In the genomic region with DNA sequence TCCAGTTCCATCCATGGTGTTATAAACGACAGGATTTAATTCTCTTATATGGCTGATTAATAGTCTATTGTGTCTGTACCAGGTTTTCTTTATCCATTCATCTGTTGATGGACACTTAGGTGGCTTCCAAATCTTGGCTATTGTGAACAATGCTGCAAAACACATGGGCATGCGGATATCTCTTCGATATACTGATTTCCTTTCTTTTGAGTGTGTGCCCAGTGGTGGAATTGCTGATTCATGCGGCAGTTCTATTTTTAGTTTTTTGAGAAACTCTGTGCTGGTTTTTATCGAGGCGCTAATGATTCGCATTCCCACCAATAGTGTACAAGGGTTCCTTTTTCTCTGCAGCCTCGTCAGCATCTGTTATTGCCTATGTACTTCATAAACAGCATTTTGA, we compare ENCODE assay signal across 1 cellular context.
TF ChIP-seq lines count a peak whose summit lies in the region.

No MANE protein-coding gene starts in this region.

TF ChIP-seq in K562, 482 proteins besides CTCF, POLR2A, EP300 and RAD21 (continued from another document and continues in another):
- TF ChIP-seq, protein P1, sequence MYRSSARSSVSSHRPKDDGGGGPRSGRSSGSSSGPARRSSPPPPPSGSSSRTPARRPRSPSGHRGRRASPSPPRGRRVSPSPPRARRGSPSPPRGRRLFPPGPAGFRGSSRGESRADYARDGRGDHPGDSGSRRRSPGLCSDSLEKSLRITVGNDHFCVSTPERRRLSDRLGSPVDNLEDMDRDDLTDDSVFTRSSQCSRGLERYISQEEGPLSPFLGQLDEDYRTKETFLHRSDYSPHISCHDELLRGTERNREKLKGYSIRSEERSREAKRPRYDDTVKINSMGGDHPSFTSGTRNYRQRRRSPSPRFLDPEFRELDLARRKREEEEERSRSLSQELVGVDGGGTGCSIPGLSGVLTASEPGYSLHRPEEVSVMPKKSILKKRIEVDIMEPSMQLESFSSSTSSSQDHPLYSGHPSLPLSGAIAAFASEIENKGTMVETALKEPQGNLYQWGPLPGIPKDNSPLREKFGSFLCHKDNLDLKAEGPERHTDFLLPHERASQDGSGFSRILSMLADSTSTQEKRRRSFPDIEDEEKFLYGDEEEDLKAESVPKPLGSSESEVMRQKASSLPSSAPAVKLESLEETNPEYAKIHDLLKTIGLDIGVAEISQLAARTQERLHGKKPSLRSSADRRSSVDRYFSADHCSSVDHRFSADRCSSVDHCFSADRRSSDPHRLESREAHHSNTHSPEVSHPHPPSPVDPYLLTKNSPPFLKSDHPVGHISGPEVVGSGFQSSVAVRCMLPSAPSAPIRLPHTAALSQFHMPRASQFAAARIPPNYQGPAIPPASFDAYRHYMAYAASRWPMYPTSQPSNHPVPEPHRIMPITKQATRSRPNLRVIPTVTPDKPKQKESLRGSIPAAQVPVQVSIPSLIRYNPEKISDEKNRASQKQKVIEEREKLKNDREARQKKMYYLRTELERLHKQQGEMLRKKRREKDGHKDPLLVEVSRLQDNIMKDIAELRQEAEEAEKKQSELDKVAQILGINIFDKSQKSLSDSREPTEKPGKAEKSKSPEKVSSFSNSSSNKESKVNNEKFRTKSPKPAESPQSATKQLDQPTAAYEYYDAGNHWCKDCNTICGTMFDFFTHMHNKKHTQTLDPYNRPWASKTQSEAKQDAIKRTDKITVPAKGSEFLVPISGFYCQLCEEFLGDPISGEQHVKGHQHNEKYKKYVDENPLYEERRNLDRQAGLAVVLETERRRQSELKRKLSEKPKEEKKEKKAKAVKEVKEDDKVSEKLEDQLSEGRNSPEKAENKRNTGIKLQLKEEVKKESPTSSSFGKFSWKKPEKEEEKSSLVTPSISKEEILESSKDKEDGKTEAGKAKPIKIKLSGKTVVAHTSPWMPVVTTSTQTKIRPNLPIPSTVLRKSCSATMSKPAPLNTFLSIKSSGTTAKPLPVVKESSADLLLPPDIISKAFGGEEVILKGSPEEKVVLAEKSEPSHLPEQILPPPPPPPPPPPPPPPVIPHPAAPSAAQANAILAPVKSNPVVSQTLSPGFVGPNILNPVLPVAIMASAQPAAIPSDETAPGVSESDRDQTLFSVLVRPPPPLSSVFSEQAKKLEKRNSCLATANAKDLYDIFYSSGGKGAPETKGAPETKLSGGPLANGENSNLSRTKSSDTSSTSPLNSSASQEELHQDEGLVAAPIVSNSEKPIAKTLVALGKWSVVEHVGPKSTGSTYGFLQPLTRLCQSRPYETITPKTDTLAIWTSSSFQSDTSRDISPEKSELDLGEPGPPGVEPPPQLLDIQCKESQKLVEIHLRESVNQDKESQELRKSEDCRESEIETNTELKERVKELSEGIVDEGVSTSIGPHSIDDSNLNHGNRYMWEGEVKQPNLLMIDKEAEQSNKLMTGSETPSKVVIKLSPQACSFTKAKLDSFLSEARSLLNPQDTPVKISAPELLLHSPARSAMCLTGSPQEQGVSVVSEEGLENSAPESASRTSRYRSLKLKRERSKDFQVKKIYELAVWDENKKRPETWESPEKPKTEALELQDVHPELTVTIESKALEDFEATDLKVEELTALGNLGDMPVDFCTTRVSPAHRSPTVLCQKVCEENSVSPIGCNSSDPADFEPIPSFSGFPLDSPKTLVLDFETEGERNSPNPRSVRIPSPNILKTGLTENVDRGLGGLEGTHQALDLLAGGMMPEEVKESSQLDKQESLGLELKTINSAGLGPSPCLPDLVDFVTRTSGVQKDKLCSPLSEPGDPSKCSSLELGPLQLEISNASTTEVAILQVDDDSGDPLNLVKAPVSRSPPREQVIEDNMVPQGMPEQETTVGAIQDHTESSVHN (IDR thresholded peaks at IDR 0.05; ENCODE audit: borderline replicate concordance in 1 of 2, low read depth in 1 of 2), result peak in 1 of 2 experiments; percentile 25; a peak in 1 of 4 replicates
- peak; percentile 34; the same call in 1 of the 2 replicates for TF ChIP-seq MYC (IDR thresholded peaks at IDR 0.05; ENCODE audit: low read depth, low read length)
- no peak for TF ChIP-seq MYC (CRISPR knock-in tag; IDR thresholded peaks at IDR 0.05; ENCODE audit: borderline replicate concordance, low read depth)
- no peak for TF ChIP-seq DMBX1 (CRISPR knock-in tag; IDR thresholded peaks at IDR 0.05; ENCODE audit: borderline replicate concordance)
- no peak for TF ChIP-seq SRF (CRISPR knock-in tag; IDR thresholded peaks at IDR 0.05)
- peak; percentile 92 for TF ChIP-seq ZNF316 (IDR thresholded peaks at IDR 0.05)
- peak; percentile 49; the same call in 1 of the 2 replicates for TF ChIP-seq CBFA2T3 (IDR thresholded peaks at IDR 0.05)
- TF ChIP-seq NFE2 (IDR thresholded peaks at IDR 0.05; ENCODE audit: low read depth), result peak; percentile 91
- peak; percentile 93 for TF ChIP-seq MAFG (tag; conservative IDR thresholded peaks at IDR 0.05)
- TF ChIP-seq ZNF212 (CRISPR knock-in tag; IDR thresholded peaks at IDR 0.05), result no peak
- TF ChIP-seq DACH1 (IDR thresholded peaks at IDR 0.05; ENCODE audit: partially characterized antibody), result peak; percentile 10
- 0 out of 2 replicates have a peak, but pooled peaks have one; percentile 29 for TF ChIP-seq HDAC2 (IDR thresholded peaks at IDR 0.05)
- TF ChIP-seq BACH1 (tag; IDR thresholded peaks at IDR 0.05), result peak; percentile 58; the same call in 1 of the 2 replicates
- TF ChIP-seq CEBPG (CRISPR knock-in tag; IDR thresholded peaks at IDR 0.05), result no peak
- TF ChIP-seq CEBPG (tag; conservative IDR thresholded peaks at IDR 0.05 in 1 of 2, IDR thresholded peaks at IDR 0.05 in 1 of 2), result no peak
- no peak for TF ChIP-seq TRIM24 (IDR thresholded peaks at IDR 0.05)
- peak in 1 of 2 experiments; percentile 16; a peak in 1 of 4 replicates for TF ChIP-seq RCOR1 (IDR thresholded peaks at IDR 0.05; ENCODE audit: borderline replicate concordance in 1 of 2, low read depth in 2 of 2, low read length in 2 of 2)
- TF ChIP-seq SNRNP70 (optimal IDR thresholded peaks at IDR 0.05; ENCODE audit: low read depth, low read length), result no peak
- TF ChIP-seq ZNF384 (IDR thresholded peaks at IDR 0.05; ENCODE audit: low read depth, low read length), result 0 out of 2 replicates have a peak, but pooled peaks have one; percentile 1
- TF ChIP-seq, protein P2, sequence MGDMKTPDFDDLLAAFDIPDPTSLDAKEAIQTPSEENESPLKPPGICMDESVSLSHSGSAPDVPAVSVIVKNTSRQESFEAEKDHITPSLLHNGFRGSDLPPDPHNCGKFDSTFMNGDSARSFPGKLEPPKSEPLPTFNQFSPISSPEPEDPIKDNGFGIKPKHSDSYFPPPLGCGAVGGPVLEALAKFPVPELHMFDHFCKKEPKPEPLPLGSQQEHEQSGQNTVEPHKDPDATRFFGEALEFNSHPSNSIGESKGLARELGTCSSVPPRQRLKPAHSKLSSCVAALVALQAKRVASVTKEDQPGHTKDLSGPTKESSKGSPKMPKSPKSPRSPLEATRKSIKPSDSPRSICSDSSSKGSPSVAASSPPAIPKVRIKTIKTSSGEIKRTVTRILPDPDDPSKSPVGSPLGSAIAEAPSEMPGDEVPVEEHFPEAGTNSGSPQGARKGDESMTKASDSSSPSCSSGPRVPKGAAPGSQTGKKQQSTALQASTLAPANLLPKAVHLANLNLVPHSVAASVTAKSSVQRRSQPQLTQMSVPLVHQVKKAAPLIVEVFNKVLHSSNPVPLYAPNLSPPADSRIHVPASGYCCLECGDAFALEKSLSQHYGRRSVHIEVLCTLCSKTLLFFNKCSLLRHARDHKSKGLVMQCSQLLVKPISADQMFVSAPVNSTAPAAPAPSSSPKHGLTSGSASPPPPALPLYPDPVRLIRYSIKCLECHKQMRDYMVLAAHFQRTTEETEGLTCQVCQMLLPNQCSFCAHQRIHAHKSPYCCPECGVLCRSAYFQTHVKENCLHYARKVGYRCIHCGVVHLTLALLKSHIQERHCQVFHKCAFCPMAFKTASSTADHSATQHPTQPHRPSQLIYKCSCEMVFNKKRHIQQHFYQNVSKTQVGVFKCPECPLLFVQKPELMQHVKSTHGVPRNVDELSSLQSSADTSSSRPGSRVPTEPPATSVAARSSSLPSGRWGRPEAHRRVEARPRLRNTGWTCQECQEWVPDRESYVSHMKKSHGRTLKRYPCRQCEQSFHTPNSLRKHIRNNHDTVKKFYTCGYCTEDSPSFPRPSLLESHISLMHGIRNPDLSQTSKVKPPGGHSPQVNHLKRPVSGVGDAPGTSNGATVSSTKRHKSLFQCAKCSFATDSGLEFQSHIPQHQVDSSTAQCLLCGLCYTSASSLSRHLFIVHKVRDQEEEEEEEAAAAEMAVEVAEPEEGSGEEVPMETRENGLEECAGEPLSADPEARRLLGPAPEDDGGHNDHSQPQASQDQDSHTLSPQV (IDR thresholded peaks at IDR 0.05), result peak; percentile 73
- TF ChIP-seq ILF3 (IDR thresholded peaks at IDR 0.05; ENCODE audit: borderline replicate concordance), result no peak
- TF ChIP-seq, protein P3, sequence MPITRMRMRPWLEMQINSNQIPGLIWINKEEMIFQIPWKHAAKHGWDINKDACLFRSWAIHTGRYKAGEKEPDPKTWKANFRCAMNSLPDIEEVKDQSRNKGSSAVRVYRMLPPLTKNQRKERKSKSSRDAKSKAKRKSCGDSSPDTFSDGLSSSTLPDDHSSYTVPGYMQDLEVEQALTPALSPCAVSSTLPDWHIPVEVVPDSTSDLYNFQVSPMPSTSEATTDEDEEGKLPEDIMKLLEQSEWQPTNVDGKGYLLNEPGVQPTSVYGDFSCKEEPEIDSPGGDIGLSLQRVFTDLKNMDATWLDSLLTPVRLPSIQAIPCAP (CRISPR knock-in tag; IDR thresholded peaks at IDR 0.05; ENCODE audit: borderline replicate concordance), result no peak
- no peak for TF ChIP-seq TARDBP (IDR thresholded peaks at IDR 0.05)
- no peak for TF ChIP-seq ZNF583 (CRISPR knock-in tag; IDR thresholded peaks at IDR 0.05)
- TF ChIP-seq, protein P4, sequence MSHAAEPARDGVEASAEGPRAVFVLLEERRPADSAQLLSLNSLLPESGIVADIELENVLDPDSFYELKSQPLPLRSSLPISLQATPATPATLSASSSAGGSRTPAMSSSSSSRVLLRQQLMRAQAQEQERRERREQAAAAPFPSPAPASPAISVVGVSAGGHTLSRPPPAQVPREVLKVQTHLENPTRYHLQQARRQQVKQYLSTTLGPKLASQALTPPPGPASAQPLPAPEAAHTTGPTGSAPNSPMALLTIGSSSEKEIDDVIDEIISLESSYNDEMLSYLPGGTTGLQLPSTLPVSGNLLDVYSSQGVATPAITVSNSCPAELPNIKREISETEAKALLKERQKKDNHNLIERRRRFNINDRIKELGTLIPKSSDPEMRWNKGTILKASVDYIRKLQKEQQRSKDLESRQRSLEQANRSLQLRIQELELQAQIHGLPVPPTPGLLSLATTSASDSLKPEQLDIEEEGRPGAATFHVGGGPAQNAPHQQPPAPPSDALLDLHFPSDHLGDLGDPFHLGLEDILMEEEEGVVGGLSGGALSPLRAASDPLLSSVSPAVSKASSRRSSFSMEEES (CRISPR knock-in tag; IDR thresholded peaks at IDR 0.05), result no peak
- TF ChIP-seq NCOR1 (IDR thresholded peaks at IDR 0.05), result peak; percentile 36; the same call in 1 of the 2 replicates
- 0 out of 2 replicates have a peak, but pooled peaks have one; percentile 36 for TF ChIP-seq FOXJ2 (tag; IDR thresholded peaks at IDR 0.05)
- TF ChIP-seq L3MBTL2 (IDR thresholded peaks at IDR 0.05), result peak; percentile 68
- TF ChIP-seq, protein P5, sequence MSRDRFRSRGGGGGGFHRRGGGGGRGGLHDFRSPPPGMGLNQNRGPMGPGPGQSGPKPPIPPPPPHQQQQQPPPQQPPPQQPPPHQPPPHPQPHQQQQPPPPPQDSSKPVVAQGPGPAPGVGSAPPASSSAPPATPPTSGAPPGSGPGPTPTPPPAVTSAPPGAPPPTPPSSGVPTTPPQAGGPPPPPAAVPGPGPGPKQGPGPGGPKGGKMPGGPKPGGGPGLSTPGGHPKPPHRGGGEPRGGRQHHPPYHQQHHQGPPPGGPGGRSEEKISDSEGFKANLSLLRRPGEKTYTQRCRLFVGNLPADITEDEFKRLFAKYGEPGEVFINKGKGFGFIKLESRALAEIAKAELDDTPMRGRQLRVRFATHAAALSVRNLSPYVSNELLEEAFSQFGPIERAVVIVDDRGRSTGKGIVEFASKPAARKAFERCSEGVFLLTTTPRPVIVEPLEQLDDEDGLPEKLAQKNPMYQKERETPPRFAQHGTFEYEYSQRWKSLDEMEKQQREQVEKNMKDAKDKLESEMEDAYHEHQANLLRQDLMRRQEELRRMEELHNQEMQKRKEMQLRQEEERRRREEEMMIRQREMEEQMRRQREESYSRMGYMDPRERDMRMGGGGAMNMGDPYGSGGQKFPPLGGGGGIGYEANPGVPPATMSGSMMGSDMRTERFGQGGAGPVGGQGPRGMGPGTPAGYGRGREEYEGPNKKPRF (IDR thresholded peaks at IDR 0.05; ENCODE audit: low read depth, low read length), result no peak
- 0 out of 2 replicates have a peak, but pooled peaks have one; percentile 21 for TF ChIP-seq TAL1 (IDR thresholded peaks at IDR 0.05)
- TF ChIP-seq, protein P6, sequence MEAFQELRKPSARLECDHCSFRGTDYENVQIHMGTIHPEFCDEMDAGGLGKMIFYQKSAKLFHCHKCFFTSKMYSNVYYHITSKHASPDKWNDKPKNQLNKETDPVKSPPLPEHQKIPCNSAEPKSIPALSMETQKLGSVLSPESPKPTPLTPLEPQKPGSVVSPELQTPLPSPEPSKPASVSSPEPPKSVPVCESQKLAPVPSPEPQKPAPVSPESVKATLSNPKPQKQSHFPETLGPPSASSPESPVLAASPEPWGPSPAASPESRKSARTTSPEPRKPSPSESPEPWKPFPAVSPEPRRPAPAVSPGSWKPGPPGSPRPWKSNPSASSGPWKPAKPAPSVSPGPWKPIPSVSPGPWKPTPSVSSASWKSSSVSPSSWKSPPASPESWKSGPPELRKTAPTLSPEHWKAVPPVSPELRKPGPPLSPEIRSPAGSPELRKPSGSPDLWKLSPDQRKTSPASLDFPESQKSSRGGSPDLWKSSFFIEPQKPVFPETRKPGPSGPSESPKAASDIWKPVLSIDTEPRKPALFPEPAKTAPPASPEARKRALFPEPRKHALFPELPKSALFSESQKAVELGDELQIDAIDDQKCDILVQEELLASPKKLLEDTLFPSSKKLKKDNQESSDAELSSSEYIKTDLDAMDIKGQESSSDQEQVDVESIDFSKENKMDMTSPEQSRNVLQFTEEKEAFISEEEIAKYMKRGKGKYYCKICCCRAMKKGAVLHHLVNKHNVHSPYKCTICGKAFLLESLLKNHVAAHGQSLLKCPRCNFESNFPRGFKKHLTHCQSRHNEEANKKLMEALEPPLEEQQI (IDR thresholded peaks at IDR 0.05), result no peak
- peak; percentile 47 to 48; a peak in 1 of 4 replicates for TF ChIP-seq KDM1A (IDR thresholded peaks at IDR 0.05)
- TF ChIP-seq PML (IDR thresholded peaks at IDR 0.05; ENCODE audit: low read length), result no peak
- no peak for TF ChIP-seq PYGO2 (tag; IDR thresholded peaks at IDR 0.05)
- TF ChIP-seq, protein P7, sequence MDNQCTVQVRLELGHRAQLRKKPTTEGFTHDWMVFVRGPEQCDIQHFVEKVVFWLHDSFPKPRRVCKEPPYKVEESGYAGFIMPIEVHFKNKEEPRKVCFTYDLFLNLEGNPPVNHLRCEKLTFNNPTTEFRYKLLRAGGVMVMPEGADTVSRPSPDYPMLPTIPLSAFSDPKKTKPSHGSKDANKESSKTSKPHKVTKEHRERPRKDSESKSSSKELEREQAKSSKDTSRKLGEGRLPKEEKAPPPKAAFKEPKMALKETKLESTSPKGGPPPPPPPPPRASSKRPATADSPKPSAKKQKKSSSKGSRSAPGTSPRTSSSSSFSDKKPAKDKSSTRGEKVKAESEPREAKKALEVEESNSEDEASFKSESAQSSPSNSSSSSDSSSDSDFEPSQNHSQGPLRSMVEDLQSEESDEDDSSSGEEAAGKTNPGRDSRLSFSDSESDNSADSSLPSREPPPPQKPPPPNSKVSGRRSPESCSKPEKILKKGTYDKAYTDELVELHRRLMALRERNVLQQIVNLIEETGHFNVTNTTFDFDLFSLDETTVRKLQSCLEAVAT (IDR thresholded peaks at IDR 0.05), result no peak
- no peak for TF ChIP-seq RUNX1 (IDR thresholded peaks at IDR 0.05; ENCODE audit: low read depth)
- TF ChIP-seq ZNF766 (CRISPR knock-in tag; conservative IDR thresholded peaks at IDR 0.05), result no peak
